Comparison of ENCODE assay signal across 25 cellular contexts in the genomic region with DNA sequence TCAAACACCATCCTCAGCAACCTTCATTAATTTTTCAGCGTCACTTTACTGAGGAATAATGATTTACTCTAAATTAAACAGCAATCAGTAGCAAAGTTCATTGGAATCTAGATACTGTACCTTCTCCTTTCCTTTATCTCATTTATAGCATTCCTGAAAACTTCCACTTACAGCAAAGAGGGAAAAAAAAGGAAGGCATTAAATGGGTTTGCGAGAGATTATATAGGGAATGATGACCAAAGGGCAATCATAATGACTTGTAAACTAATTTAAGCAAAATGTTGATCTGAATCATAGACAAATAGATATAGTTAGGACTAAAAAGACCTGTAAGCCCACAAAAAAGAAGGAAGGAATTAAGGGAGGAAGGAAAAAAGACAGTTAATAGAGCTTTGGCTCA. TPM values are rescaled to one million over a fixed set of nuclear protein-coding genes. Genes with fewer than 3 reads are reported as not detected.
DNase-seq lines count a peak whose midpoint lies in the region; ATAC-seq, FAIRE-seq and TF ChIP-seq lines count a peak whose summit lies in the region.
"Had no signal": no experiment of that assay in that cellular context is flagged by ENCODE, and none has a peak within 500 bp of the region (broad histone marks: within the 10 kb centered on the region; RNA-seq: fewer than 3 reads in every experiment).

No MANE protein-coding gene starts in this region.

- TF ChIP-seq CTCF in mucosa of descending colon (IDR thresholded peaks at IDR 0.05), result no peak

- H3K27ac Mint-ChIP-seq in stimulated activated naive CD8-positive, alpha-beta T cell treated with anti-CD3 and anti-CD28 coated beads, Interleukin-15, Interleukin-2, amounts not matched to agents 100 ng/mL and 50 ng/mL, for 24 hours, result peak overlapping the region; percentile 4
- peak overlapping the region; percentile 11 for H3K27ac Mint-ChIP-seq in activated T-helper 17 cell treated with anti-CD3 and anti-CD28 coated beads, Interleukin-2, amount 50 U/mL, for 72 hours
- H3K27ac Mint-ChIP-seq: CD4-positive, alpha-beta T cell had no signal

- H3K4me3 ChIP-seq in mucosa of descending colon, result no peak overlapping the region
- H3K4me3 ChIP-seq: A549; BLaER1 treated with 17β-estradiol and CSF1 and Interleukin-3, amounts not matched to agents 10 nM and 100 nM; GM23248 had no signal

- FAIRE-seq in GM19239 (lab: Jason Lieb, UNC), result no peak
- FAIRE-seq: G401.6, GM12892, H1 had no signal

- H3K4me3 Mint-ChIP-seq in stimulated activated naive CD8-positive, alpha-beta T cell treated with anti-CD3 and anti-CD28 coated beads, Interleukin-15, Interleukin-2, amounts not matched to agents 100 ng/mL and 50 ng/mL, for 24 hours, result no peak overlapping the region
- H3K4me3 Mint-ChIP-seq in activated T-helper 17 cell treated with anti-CD3 and anti-CD28 coated beads, Interleukin-2, amount 50 U/mL, for 72 hours, result no peak overlapping the region
- H3K4me3 Mint-ChIP-seq: CD14-positive monocyte; CD4-positive, alpha-beta T cell; CD8-positive, alpha-beta memory T cell had no signal

- no peak for ATAC-seq in stimulated activated naive CD8-positive, alpha-beta T cell treated with anti-CD3 and anti-CD28 coated beads, Interleukin-15, Interleukin-2, amounts not matched to agents 100 U/mL and 50 U/mL, for 24 hours
- ATAC-seq in activated T-helper 17 cell treated with anti-CD3 and anti-CD28 coated beads, Interleukin-2, amount 50 U/mL, for 72 hours (replicated peaks), result no peak
- peak; percentile 40 for ATAC-seq in mucosa of descending colon
- ATAC-seq: A549 had no signal

- no peaks in the 10 kb centered on the region for H3K36me3 ChIP-seq in mucosa of descending colon (ENCODE audit: low read depth)

- no peak for DNase-seq in stimulated activated naive CD8-positive, alpha-beta T cell treated with anti-CD3 and anti-CD28 coated beads, Interleukin-15, Interleukin-2, amounts not matched to agents 100 U/mL and 50 U/mL, for 24 hours
- DNase-seq in mucosa of descending colon (no peak), foreskin melanocyte (no peak), NCI-H187 (lab: John Stamatoyannopoulos, UW) (no peak), GM19239 (ENCODE audit: insufficient read length, low spot score) (no peak)
- DNase-seq: 8988T; ACHN; AML-193; BE2C; Calu3; CD4-positive, alpha-beta T cell; CD8-positive, alpha-beta memory T cell; DMS153; DND-41; GM23248; H7; HCEC 1CT had no signal

- no peaks in the 10 kb centered on the region for H3K9me3 ChIP-seq in mucosa of descending colon
- H3K9me3 ChIP-seq: A549; BE2C; BLaER1 treated with 17β-estradiol and CSF1 and Interleukin-3, amounts not matched to agents 10 nM and 100 nM had no signal

- intact Hi-C loops in mucosa of descending colon (cut with DNase I, micrococcal nuclease), result no loop called here

- H3K4me1 Mint-ChIP-seq in stimulated activated naive CD8-positive, alpha-beta T cell treated with anti-CD3 and anti-CD28 coated beads, Interleukin-15, Interleukin-2, amounts not matched to agents 100 ng/mL and 50 ng/mL, for 24 hours (ENCODE audit: low read depth), result no peaks in the 10 kb centered on the region
- no peaks in the 10 kb centered on the region for H3K4me1 Mint-ChIP-seq in activated T-helper 17 cell treated with anti-CD3 and anti-CD28 coated beads, Interleukin-2, amount 50 U/mL, for 72 hours
- H3K4me1 Mint-ChIP-seq: CD14-positive monocyte; CD8-positive, alpha-beta memory T cell had no signal

- H3K4me1 ChIP-seq in mucosa of descending colon (ENCODE audit: low read depth), result no peaks in the 10 kb centered on the region
- H3K4me1 ChIP-seq: A549; BE2C; BLaER1 treated with 17β-estradiol and CSF1 and Interleukin-3, amounts not matched to agents 10 nM and 100 nM had no signal

- H3K27me3 Mint-ChIP-seq in stimulated activated naive CD8-positive, alpha-beta T cell treated with anti-CD3 and anti-CD28 coated beads, Interleukin-15, Interleukin-2, amounts not matched to agents 100 ng/mL and 50 ng/mL, for 24 hours, result no peaks in the 10 kb centered on the region
- no peaks in the 10 kb centered on the region for H3K27me3 Mint-ChIP-seq in activated T-helper 17 cell treated with anti-CD3 and anti-CD28 coated beads, Interleukin-2, amount 50 U/mL, for 72 hours
- H3K27me3 Mint-ChIP-seq: CD4-positive, alpha-beta T cell; CD8-positive, alpha-beta memory T cell had no signal

- H3K9me3 Mint-ChIP-seq in stimulated activated naive CD8-positive, alpha-beta T cell treated with anti-CD3 and anti-CD28 coated beads, Interleukin-15, Interleukin-2, amounts not matched to agents 100 ng/mL and 50 ng/mL, for 24 hours, result no peaks in the 10 kb centered on the region
- H3K9me3 Mint-ChIP-seq in activated T-helper 17 cell treated with anti-CD3 and anti-CD28 coated beads, Interleukin-2, amount 50 U/mL, for 72 hours, result no peaks in the 10 kb centered on the region
- H3K9me3 Mint-ChIP-seq: CD14-positive monocyte; CD4-positive, alpha-beta T cell; CD8-positive, alpha-beta memory T cell had no signal

- peaks cover 53% of the 10 kb centered on the region for H3K36me3 Mint-ChIP-seq in stimulated activated naive CD8-positive, alpha-beta T cell treated with anti-CD3 and anti-CD28 coated beads, Interleukin-15, Interleukin-2, amounts not matched to agents 100 ng/mL and 50 ng/mL, for 24 hours (ENCODE audit: low read depth)
- peaks cover 88% of the 10 kb centered on the region for H3K36me3 Mint-ChIP-seq in activated T-helper 17 cell treated with anti-CD3 and anti-CD28 coated beads, Interleukin-2, amount 50 U/mL, for 72 hours (ENCODE audit: low read depth)

RNA-seq across cellular contexts. Expression of gene IPMK, which starts 42.0 kb away (rescaled TPM):
- 10 to 100 TPM; 10.6 to 26.4 TPM for total RNA-seq in activated T-helper 17 cell treated with anti-CD3 and anti-CD28 coated beads, Interleukin-2, amount 50 U/mL, for 72 hours
- total RNA-seq in mucosa of descending colon, result 10 to 100 TPM in 2 of 3 donors, 1 to 10 TPM in 1; 8.6 to 18.0 (median 15.3) TPM

RNA-seq across cellular contexts. Expression of gene CISD1, which starts 43.3 kb away (rescaled TPM):
- 10 to 100 TPM; 39.9 to 74.0 TPM for total RNA-seq in activated T-helper 17 cell treated with anti-CD3 and anti-CD28 coated beads, Interleukin-2, amount 50 U/mL, for 72 hours
- 10 to 100 TPM; 40.5 to 50.4 (median 48.4) TPM for total RNA-seq in mucosa of descending colon
